In genomic region chr6:14865609-14866100, GRCh38 we compare ENCODE assay signal across 13 cellular contexts.
A peak's percentile ranks its signal among the peaks of the same experiment; 100 is the strongest.
DNase-seq lines count a peak whose midpoint lies in the region; ATAC-seq, FAIRE-seq and TF ChIP-seq lines count a peak whose summit lies in the region.
"Had no signal": no experiment of that assay in that cellular context is flagged by ENCODE, and none has a peak within 500 bp of the region (broad histone marks: within the 10 kb centered on the region; RNA-seq: fewer than 3 reads in every experiment).

No MANE protein-coding gene starts in this region.

- H3K27me3 ChIP-seq in H1 (replicated peaks in 1 of 4; ENCODE audit: control insufficient read depth in 3 of 4, extremely low read depth in 1 of 4, insufficient read depth in 3 of 4, low read length in 3 of 4) (no peaks in the 10 kb centered on the region), SK-N-SH (ENCODE audit: insufficient read depth) (no peaks in the 10 kb centered on the region)

- peaks cover 3% of the 10 kb centered on the region; the same call in 1 of the 2 replicates for H3K79me1 ChIP-seq in H1 (ENCODE audit: low read depth, low read length)

- H3K36me3 ChIP-seq in H1 (ENCODE audit: control insufficient read depth in 2 of 4, insufficient read depth in 4 of 4, low read length in 3 of 4) (no peaks in the 10 kb centered on the region), SK-N-SH (replicated peaks in 1 of 2; ENCODE audit: control insufficient read depth in 1 of 2, insufficient read depth in 2 of 2, low read length in 1 of 2) (no peaks in the 10 kb centered on the region)

- CTCF ChIA-PET in activated naive CD4-positive, alpha-beta T cell treated with anti-CD3 and anti-CD28 coated beads for 36 hours (lab: Charles Lee), result no interaction called here
- CTCF ChIA-PET in H1 (lab: Charles Lee; ENCODE audit: partially characterized antibody), result no interaction called here
- CTCF ChIA-PET in SK-N-SH (lab: Yijun Ruan, JAX), result no interaction called here

- ATAC-seq in stimulated activated naive B cell treated with anti-CD40 and anti-IgM and Interleukin-4, amounts not matched to agents 10 μg/mL and 1 μg/mL and 100 μg/mL, for 72 hours (replicated peaks), result peak; percentile 80 to 82
- no peak for ATAC-seq in HG02852 (IDR thresholded peaks at IDR 0.05; ENCODE audit: unreplicated experiment)

- H3K4me1 Mint-ChIP-seq in activated naive CD4-positive, alpha-beta T cell treated with anti-CD3 and anti-CD28 coated beads for 36 hours (ENCODE audit: low read depth), result peaks cover 10% of the 10 kb centered on the region
- H3K4me1 Mint-ChIP-seq in stimulated activated naive B cell treated with anti-CD40 and anti-IgM and Interleukin-4, amounts not matched to agents 10 μg/mL and 1 μg/mL and 100 μg/mL, for 72 hours, result peaks cover 19 to 43% of the 10 kb centered on the region in 2 donors

- no peak overlapping the region for H3K23ac ChIP-seq in H1 (ENCODE audit: insufficient read length)

- no peak overlapping the region for H3K4me3 ChIP-seq in H1 (ENCODE audit: extremely low read depth in 1 of 4, insufficient read depth in 2 of 4, low read depth in 3 of 4, low read length in 4 of 4)
- H3K4me3 ChIP-seq in SK-N-SH (ENCODE audit: low read depth in 2 of 2, low read length in 1 of 2), result no peak overlapping the region

- H3K4me2 ChIP-seq in H1 (ENCODE audit: insufficient read depth in 1 of 2, low read depth in 2 of 2, low read length in 2 of 2), result no peak overlapping the region
- H3K4me2 ChIP-seq in SK-N-SH, result no peak overlapping the region

- H4K20me1 ChIP-seq in H1 (replicated peaks in 1 of 2; ENCODE audit: control insufficient read depth in 1 of 2, insufficient read depth in 2 of 2, low read length in 2 of 2) (no peaks in the 10 kb centered on the region), SK-N-SH (ENCODE audit: insufficient read depth) (no peaks in the 10 kb centered on the region)

- no peak overlapping the region for H3K56ac ChIP-seq in H1 (replicated peaks; ENCODE audit: insufficient read length, low read depth, low read length)

- TF ChIP-seq CTCF in H1 (IDR thresholded peaks at IDR 0.05; ENCODE audit: control extremely low read depth in 1 of 3, insufficient read depth in 1 of 3, low read depth in 1 of 3, low read length in 3 of 3), result no peak
- no peak for TF ChIP-seq CTCF in SK-N-SH (IDR thresholded peaks at IDR 0.05)

- intact Hi-C loops in activated naive CD4-positive, alpha-beta T cell treated with anti-CD3 and anti-CD28 coated beads for 36 hours (cut with micrococcal nuclease), result no loop called here

- no peak overlapping the region for H3K9ac ChIP-seq in H1 (replicated peaks in 1 of 4; ENCODE audit: extremely low read depth in 1 of 4, low read depth in 3 of 4, low read length in 3 of 4)
- no peak overlapping the region for H3K9ac ChIP-seq in SK-N-SH

- H3K9me2 ChIP-seq in SK-N-SH, result no peaks in the 10 kb centered on the region

- H4K5ac ChIP-seq in H1 (ENCODE audit: insufficient read length, low read depth, low read length), result no peak overlapping the region

- no peak overlapping the region for H2AK5ac ChIP-seq in H1 (ENCODE audit: low read depth, low read length)

- H3F3A ChIP-seq in SK-N-SH (replicated peaks; ENCODE audit: insufficient read depth), result no peaks in the 10 kb centered on the region

- peak overlapping the region; percentile 7 for H3K27ac Mint-ChIP-seq in activated naive CD4-positive, alpha-beta T cell treated with anti-CD3 and anti-CD28 coated beads for 36 hours
- peak overlapping the region; percentile 53 for H3K27ac Mint-ChIP-seq in stimulated activated naive B cell treated with anti-CD40 and anti-IgM and Interleukin-4, amounts not matched to agents 10 μg/mL and 1 μg/mL and 100 μg/mL, for 72 hours

- no peak overlapping the region for H3K27ac ChIP-seq in H1 (ENCODE audit: low read depth, low read length)
- H3K27ac ChIP-seq in SK-N-SH (ENCODE audit: low read depth in 2 of 2, low read length in 1 of 2), result no peak overlapping the region

- no peak for TF ChIP-seq EP300 in H1 (IDR thresholded peaks at IDR 0.05; ENCODE audit: borderline replicate concordance in 1 of 2, low read depth in 2 of 2, low read length in 2 of 2)
- no peak for TF ChIP-seq EP300 in SK-N-SH (IDR thresholded peaks at IDR 0.05; ENCODE audit: borderline replicate concordance in 1 of 2, low read depth in 1 of 2, low read length in 1 of 2)

- TF ChIP-seq RAD21 in H1 (IDR thresholded peaks at IDR 0.05 in 1 of 2, conservative IDR thresholded peaks at IDR 0.05 in 1 of 2; ENCODE audit: low read depth in 2 of 2, low read length in 2 of 2) (no peak), SK-N-SH (IDR thresholded peaks at IDR 0.05; ENCODE audit: low read length) (no peak)

- no peak overlapping the region for H4K91ac ChIP-seq in H1 (replicated peaks; ENCODE audit: insufficient read length, low read length)

- H3K79me2 ChIP-seq in H1 (ENCODE audit: control insufficient read depth in 1 of 2, insufficient read depth in 2 of 2, low read length in 2 of 2), result no peaks in the 10 kb centered on the region
- H3K79me2 ChIP-seq in SK-N-SH (ENCODE audit: insufficient read depth), result no peaks in the 10 kb centered on the region

- H3K4ac ChIP-seq in H1 (replicated peaks; ENCODE audit: insufficient read length, low read depth, low read length), result no peak overlapping the region

- POLR2A ChIA-PET in H1 (lab: Charles Lee; ENCODE audit: partially characterized antibody) (no interaction called here), SK-N-SH (lab: Yijun Ruan, JAX) (no interaction called here)

- no peaks in the 10 kb centered on the region for H3K36me3 Mint-ChIP-seq in activated naive CD4-positive, alpha-beta T cell treated with anti-CD3 and anti-CD28 coated beads for 36 hours (ENCODE audit: low read depth)
- peaks cover 0 to 4% of the 10 kb centered on the region in 2 donors for H3K36me3 Mint-ChIP-seq in stimulated activated naive B cell treated with anti-CD40 and anti-IgM and Interleukin-4, amounts not matched to agents 10 μg/mL and 1 μg/mL and 100 μg/mL, for 72 hours

- no peaks in the 10 kb centered on the region for H3K9me3 Mint-ChIP-seq in activated naive CD4-positive, alpha-beta T cell treated with anti-CD3 and anti-CD28 coated beads for 36 hours
- H3K9me3 Mint-ChIP-seq in stimulated activated naive B cell treated with anti-CD40 and anti-IgM and Interleukin-4, amounts not matched to agents 10 μg/mL and 1 μg/mL and 100 μg/mL, for 72 hours, result peaks cover 0 to 2% of the 10 kb centered on the region in 2 donors

- 0 out of 2 replicates have a peak, but pooled peaks cover 2% of the 10 kb centered on the region for H3K23me2 ChIP-seq in H1 (ENCODE audit: low read depth, low read length)

- no peaks in the 10 kb centered on the region for H3K27me3 Mint-ChIP-seq in activated naive CD4-positive, alpha-beta T cell treated with anti-CD3 and anti-CD28 coated beads for 36 hours (ENCODE audit: low read depth)
- H3K27me3 Mint-ChIP-seq in stimulated activated naive B cell treated with anti-CD40 and anti-IgM and Interleukin-4, amounts not matched to agents 10 μg/mL and 1 μg/mL and 100 μg/mL, for 72 hours, result no peaks in the 10 kb centered on the region

- H2BK15ac ChIP-seq in H1 (ENCODE audit: low read length), result no peak overlapping the region

- H3K4me1 ChIP-seq in H1 (replicated peaks in 1 of 4; ENCODE audit: control insufficient read depth in 3 of 4, insufficient read depth in 4 of 4, low read length in 3 of 4) (peaks cover 0 to 15% (median 9%) of the 10 kb centered on the region in 4 experiments; a peak in 6 of 7 replicates), SK-N-SH (ENCODE audit: control insufficient read depth in 1 of 2, insufficient read depth in 2 of 2, low read depth in 1 of 2, low read length in 1 of 2) (no peaks in the 10 kb centered on the region)

- 0 out of 2 replicates have a peak overlapping the region, but pooled peaks have one; percentile 51 for H2BK12ac ChIP-seq in H1 (ENCODE audit: low read depth, low read length)

- no peak overlapping the region for H3K4me3 Mint-ChIP-seq in activated naive CD4-positive, alpha-beta T cell treated with anti-CD3 and anti-CD28 coated beads for 36 hours
- no peak overlapping the region for H3K4me3 Mint-ChIP-seq in stimulated activated naive B cell treated with anti-CD40 and anti-IgM and Interleukin-4, amounts not matched to agents 10 μg/mL and 1 μg/mL and 100 μg/mL, for 72 hours

- H3K9me3 ChIP-seq in H1 (ENCODE audit: insufficient read depth in 2 of 2, low read depth in 1 of 2, low read length in 1 of 2) (no peaks in the 10 kb centered on the region), SK-N-SH (no peaks in the 10 kb centered on the region)

- H3K18ac ChIP-seq in H1 (ENCODE audit: extremely low read depth, low read length), result 0 out of 2 replicates have a peak overlapping the region, but pooled peaks have one; percentile 36

- H2BK120ac ChIP-seq in H1 (replicated peaks; ENCODE audit: low read depth, low read length), result no peak overlapping the region

- no peak overlapping the region for H2BK20ac ChIP-seq in H1 (ENCODE audit: low read length)

- no peak for TF ChIP-seq POLR2A in H1 (IDR thresholded peaks at IDR 0.05; ENCODE audit: control extremely low read depth in 1 of 2, low read depth in 2 of 2, low read length in 2 of 2)

- H2AFZ ChIP-seq in H1 (ENCODE audit: low read length), result no peak overlapping the region
- no peak overlapping the region for H2AFZ ChIP-seq in SK-N-SH (ENCODE audit: low read depth)

- no peak for FAIRE-seq in H1 (lab: Jason Lieb, UNC)

- no peak overlapping the region for H2BK5ac ChIP-seq in H1 (ENCODE audit: low read depth, low read length)

- no peak overlapping the region for H4K8ac ChIP-seq in H1 (ENCODE audit: extremely low read depth, insufficient read depth, low read length)

- H3K14ac ChIP-seq in H1 (ENCODE audit: insufficient read length), result no peak overlapping the region

- 79% methylated on average over 5 of the region's 5 CpGs; no CpG with 5 or more reads in 1 of the 2 experiments for WGBS in H1 (ENCODE audit: extremely low coverage in 1 of 2, insufficient coverage in 1 of 2, insufficient read length in 1 of 2, insufficient replicate concordance in 2 of 2, low coverage in 1 of 2, low lambda C conversion rate in 2 of 2, missing lambda C conversion rate in 1 of 2), 2 experiments
- WGBS in SK-N-SH (ENCODE audit: low lambda C conversion rate), result 45% methylated on average over 5 of the region's 5 CpGs

- DNase-seq in activated naive CD4-positive, alpha-beta T cell treated with anti-CD3 and anti-CD28 coated beads for 36 hours, result peak; percentile 24
- no peak for DNase-seq in activated naive CD4-positive, alpha-beta T cell treated with Interleukin-2 at 50 U/mL for 16 hours
- peak; percentile 22 for DNase-seq in OCI-M1 (lab: John Stamatoyannopoulos, UW)
- no peak for DNase-seq in H1 (ENCODE audit: low read depth in 1 of 2, low spot score in 2 of 2)
- DNase-seq in stimulated activated naive B cell treated with anti-CD40 and anti-IgM and Interleukin-4, amounts not matched to agents 10 μg/mL and 1 μg/mL and 100 μg/mL, for 72 hours, result peak; percentile 11
- DNase-seq in NCI-H2227 (lab: John Stamatoyannopoulos, UW; ENCODE audit: unreplicated experiment), result no peak
- DNase-seq in SK-N-SH, result no peak
- DNase-seq: GOT3; kidney glomerular epithelial cell; NCI-H187; stimulated activated naive CD4-positive, alpha-beta T cell; SW 1271 had no signal

TF ChIP-seq in H1, 55 proteins besides CTCF, POLR2A, EP300 and RAD21 (continues in another document):
- no peak for TF ChIP-seq SIX5 (IDR thresholded peaks at IDR 0.05; ENCODE audit: low read depth, low read length)
- no peak for TF ChIP-seq EZH2 (IDR thresholded peaks at IDR 0.05; ENCODE audit: low read depth, low read length, severe bottlenecking)

TF ChIP-seq in SK-N-SH, 30 proteins besides CTCF, POLR2A, EP300 and RAD21 (continues in another document):
- no peak for TF ChIP-seq FOSL2 (IDR thresholded peaks at IDR 0.05; ENCODE audit: borderline replicate concordance, low read depth)

Comparison
In these comparisons a context has a peak if more than half of its experiments do, and no peak if none do; other contexts are left out.
1. DNase-seq: peak in activated naive CD4-positive, alpha-beta T cell treated with anti-CD3 and anti-CD28 coated beads for 36 hours (single experiment), OCI-M1 (single experiment) and stimulated activated naive B cell treated with anti-CD40 and anti-IgM and Interleukin-4, amounts not matched to agents 10 μg/mL and 1 μg/mL and 100 μg/mL, for 72 hours (single experiment); none in activated naive CD4-positive, alpha-beta T cell treated with Interleukin-2 at 50 U/mL for 16 hours (single experiment), H1 (0 of 2), NCI-H2227 (single experiment) and SK-N-SH (single experiment).